1 cellular context compared by ENCODE assay signal in the genomic region with DNA sequence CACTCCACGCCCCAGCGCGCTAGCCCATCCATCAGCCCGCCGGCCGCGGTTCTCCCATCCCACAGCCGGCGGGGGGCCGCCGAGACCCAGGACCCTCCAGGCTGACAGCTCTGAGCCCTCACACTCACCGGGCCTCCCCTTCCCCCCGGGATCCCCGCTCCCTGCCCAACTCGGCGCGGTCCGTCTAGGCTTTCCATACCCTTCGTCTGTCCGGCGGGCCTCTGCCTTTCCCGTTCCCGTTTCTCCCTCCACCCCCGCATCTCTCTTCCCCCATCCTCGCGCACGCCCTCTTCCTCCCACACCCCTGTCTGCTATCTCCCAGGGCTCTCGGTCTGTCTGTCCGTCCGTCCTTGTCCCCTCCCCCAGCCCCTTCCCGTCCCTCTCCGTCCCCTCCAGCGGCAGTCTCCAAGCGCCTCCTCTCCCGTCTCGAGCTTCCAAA.
TF ChIP-seq lines count a peak whose summit lies in the region.

No MANE protein-coding gene starts in this region.

TF ChIP-seq in H1, 55 proteins besides CTCF, POLR2A, EP300 and RAD21:
- TF ChIP-seq, protein P1, sequence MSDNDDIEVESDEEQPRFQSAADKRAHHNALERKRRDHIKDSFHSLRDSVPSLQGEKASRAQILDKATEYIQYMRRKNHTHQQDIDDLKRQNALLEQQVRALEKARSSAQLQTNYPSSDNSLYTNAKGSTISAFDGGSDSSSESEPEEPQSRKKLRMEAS (IDR thresholded peaks at IDR 0.05), result peak; percentile 30; the same call in 1 of the 2 replicates
- TF ChIP-seq KDM4A (IDR thresholded peaks at IDR 0.05; ENCODE audit: low read depth, low read length, severe bottlenecking), result peak; percentile 28
- peak; percentile 71; the same call in 1 of the 2 replicates for TF ChIP-seq RBBP5 (IDR thresholded peaks at IDR 0.05; ENCODE audit: borderline replicate concordance, low read depth, low read length)
- no peak for TF ChIP-seq RNF2 (IDR thresholded peaks at IDR 0.05; ENCODE audit: borderline replicate concordance, low read depth, low read length, missing control alignments, poor library complexity, severe bottlenecking)
- peak; percentile 46; the same call in 1 of the 2 replicates for TF ChIP-seq TAF1 (IDR thresholded peaks at IDR 0.05; ENCODE audit: low read depth, low read length)
- peak; percentile 10; the same call in 1 of the 2 replicates for TF ChIP-seq POLR2AphosphoS5 (IDR thresholded peaks at IDR 0.05; ENCODE audit: low read depth, low read length)
- TF ChIP-seq TBP (IDR thresholded peaks at IDR 0.05; ENCODE audit: low read depth, low read length), result no peak
- TF ChIP-seq CBX8 (IDR thresholded peaks at IDR 0.05; ENCODE audit: borderline replicate concordance, low read depth, low read length), result no peak
- TF ChIP-seq EGR1 (IDR thresholded peaks at IDR 0.05; ENCODE audit: borderline replicate concordance, low read depth, low read length), result peak; percentile 84; the same call in 1 of the 2 replicates
- TF ChIP-seq, protein P2, sequence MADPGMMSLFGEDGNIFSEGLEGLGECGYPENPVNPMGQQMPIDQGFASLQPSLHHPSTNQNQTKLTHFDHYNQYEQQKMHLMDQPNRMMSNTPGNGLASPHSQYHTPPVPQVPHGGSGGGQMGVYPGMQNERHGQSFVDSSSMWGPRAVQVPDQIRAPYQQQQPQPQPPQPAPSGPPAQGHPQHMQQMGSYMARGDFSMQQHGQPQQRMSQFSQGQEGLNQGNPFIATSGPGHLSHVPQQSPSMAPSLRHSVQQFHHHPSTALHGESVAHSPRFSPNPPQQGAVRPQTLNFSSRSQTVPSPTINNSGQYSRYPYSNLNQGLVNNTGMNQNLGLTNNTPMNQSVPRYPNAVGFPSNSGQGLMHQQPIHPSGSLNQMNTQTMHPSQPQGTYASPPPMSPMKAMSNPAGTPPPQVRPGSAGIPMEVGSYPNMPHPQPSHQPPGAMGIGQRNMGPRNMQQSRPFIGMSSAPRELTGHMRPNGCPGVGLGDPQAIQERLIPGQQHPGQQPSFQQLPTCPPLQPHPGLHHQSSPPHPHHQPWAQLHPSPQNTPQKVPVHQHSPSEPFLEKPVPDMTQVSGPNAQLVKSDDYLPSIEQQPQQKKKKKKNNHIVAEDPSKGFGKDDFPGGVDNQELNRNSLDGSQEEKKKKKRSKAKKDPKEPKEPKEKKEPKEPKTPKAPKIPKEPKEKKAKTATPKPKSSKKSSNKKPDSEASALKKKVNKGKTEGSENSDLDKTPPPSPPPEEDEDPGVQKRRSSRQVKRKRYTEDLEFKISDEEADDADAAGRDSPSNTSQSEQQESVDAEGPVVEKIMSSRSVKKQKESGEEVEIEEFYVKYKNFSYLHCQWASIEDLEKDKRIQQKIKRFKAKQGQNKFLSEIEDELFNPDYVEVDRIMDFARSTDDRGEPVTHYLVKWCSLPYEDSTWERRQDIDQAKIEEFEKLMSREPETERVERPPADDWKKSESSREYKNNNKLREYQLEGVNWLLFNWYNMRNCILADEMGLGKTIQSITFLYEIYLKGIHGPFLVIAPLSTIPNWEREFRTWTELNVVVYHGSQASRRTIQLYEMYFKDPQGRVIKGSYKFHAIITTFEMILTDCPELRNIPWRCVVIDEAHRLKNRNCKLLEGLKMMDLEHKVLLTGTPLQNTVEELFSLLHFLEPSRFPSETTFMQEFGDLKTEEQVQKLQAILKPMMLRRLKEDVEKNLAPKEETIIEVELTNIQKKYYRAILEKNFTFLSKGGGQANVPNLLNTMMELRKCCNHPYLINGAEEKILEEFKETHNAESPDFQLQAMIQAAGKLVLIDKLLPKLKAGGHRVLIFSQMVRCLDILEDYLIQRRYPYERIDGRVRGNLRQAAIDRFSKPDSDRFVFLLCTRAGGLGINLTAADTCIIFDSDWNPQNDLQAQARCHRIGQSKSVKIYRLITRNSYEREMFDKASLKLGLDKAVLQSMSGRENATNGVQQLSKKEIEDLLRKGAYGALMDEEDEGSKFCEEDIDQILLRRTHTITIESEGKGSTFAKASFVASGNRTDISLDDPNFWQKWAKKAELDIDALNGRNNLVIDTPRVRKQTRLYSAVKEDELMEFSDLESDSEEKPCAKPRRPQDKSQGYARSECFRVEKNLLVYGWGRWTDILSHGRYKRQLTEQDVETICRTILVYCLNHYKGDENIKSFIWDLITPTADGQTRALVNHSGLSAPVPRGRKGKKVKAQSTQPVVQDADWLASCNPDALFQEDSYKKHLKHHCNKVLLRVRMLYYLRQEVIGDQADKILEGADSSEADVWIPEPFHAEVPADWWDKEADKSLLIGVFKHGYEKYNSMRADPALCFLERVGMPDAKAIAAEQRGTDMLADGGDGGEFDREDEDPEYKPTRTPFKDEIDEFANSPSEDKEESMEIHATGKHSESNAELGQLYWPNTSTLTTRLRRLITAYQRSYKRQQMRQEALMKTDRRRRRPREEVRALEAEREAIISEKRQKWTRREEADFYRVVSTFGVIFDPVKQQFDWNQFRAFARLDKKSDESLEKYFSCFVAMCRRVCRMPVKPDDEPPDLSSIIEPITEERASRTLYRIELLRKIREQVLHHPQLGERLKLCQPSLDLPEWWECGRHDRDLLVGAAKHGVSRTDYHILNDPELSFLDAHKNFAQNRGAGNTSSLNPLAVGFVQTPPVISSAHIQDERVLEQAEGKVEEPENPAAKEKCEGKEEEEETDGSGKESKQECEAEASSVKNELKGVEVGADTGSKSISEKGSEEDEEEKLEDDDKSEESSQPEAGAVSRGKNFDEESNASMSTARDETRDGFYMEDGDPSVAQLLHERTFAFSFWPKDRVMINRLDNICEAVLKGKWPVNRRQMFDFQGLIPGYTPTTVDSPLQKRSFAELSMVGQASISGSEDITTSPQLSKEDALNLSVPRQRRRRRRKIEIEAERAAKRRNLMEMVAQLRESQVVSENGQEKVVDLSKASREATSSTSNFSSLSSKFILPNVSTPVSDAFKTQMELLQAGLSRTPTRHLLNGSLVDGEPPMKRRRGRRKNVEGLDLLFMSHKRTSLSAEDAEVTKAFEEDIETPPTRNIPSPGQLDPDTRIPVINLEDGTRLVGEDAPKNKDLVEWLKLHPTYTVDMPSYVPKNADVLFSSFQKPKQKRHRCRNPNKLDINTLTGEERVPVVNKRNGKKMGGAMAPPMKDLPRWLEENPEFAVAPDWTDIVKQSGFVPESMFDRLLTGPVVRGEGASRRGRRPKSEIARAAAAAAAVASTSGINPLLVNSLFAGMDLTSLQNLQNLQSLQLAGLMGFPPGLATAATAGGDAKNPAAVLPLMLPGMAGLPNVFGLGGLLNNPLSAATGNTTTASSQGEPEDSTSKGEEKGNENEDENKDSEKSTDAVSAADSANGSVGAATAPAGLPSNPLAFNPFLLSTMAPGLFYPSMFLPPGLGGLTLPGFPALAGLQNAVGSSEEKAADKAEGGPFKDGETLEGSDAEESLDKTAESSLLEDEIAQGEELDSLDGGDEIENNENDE (IDR thresholded peaks at IDR 0.05; ENCODE audit: insufficient replicate concordance, low read length), result no peak
- no peak for TF ChIP-seq MAFK (IDR thresholded peaks at IDR 0.05; ENCODE audit: low read depth, low read length)
- peak; percentile 79 to 89; a peak in 2 of 4 replicates for TF ChIP-seq SIN3A (conservative IDR thresholded peaks at IDR 0.05 in 1 of 2, IDR thresholded peaks at IDR 0.05 in 1 of 2; ENCODE audit: low read depth in 1 of 2, low read length in 2 of 2)
- TF ChIP-seq EZH2 (IDR thresholded peaks at IDR 0.05; ENCODE audit: low read depth, low read length, severe bottlenecking), result no peak
- TF ChIP-seq ZNF274 (IDR thresholded peaks at IDR 0.05; ENCODE audit: borderline replicate concordance, extremely low read depth, low read length), result no peak
- peak; percentile 92 for TF ChIP-seq ASH2L (IDR thresholded peaks at IDR 0.05; ENCODE audit: low read length)
